In the genomic region with DNA sequence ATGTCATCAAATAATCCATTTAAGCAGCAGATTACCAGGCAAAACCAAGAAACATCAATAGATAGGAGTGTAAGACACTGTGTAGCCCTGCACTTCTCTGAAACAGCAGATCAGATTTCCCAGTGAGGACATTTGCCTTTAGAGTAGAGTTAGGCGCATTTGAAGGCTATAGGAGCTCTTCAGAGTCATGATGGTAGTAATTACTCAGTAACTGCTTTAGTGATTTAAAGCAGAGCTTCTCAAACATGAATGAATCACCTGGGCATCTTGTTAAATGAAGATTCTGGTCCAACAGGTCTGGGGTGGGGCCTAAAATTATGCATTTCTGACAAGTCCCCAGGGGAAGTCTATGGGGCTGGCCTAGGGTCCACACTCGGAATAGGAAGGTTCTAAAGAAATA, we compare ENCODE assay signal across 18 cellular contexts. TPM values are rescaled to one million over a fixed set of nuclear protein-coding genes. Genes with fewer than 3 reads are reported as not detected.
DNase-seq lines count a peak whose midpoint lies in the region; ATAC-seq and TF ChIP-seq lines count a peak whose summit lies in the region.
"Had no signal": no experiment of that assay in that cellular context is flagged by ENCODE, and none has a peak within 500 bp of the region (broad histone marks: within the 10 kb centered on the region; RNA-seq: fewer than 3 reads in every experiment).

No MANE protein-coding gene starts in this region.

- peak overlapping the region; percentile 50 for H3K27ac ChIP-seq in psoas muscle
- H3K27ac ChIP-seq: 22Rv1 had no signal

- DNase-seq in NCI-H1417 (lab: John Stamatoyannopoulos, UW) (peak in 2 of 3 experiments; percentile 3 to 41), NCI-H1417 treated with DMSO at 0.1 percent for 48 hours (lab: John Stamatoyannopoulos, UW) (no peak), NCI-H69 (lab: John Stamatoyannopoulos, UW) (peak; percentile 38), psoas muscle (no peak), HuH-7 (ENCODE audit: low spot score) (no peak)
- DNase-seq: CD8-positive, alpha-beta T cell; DND-41; GF-D8; HFFc6; Karpas-422; NCI-H2081; NCI-H446; NK-92 treated with Interleukin-12 subunit alpha and Interleukin-12 subunit beta, amount 100 ng/mL, for 24 hours; OCI-M1 had no signal

- no peaks in the 10 kb centered on the region for H3K36me3 ChIP-seq in psoas muscle (ENCODE audit: insufficient read depth in 1 of 2, low read depth in 1 of 2)

- H3K9me3 ChIP-seq in psoas muscle, result no peaks in the 10 kb centered on the region

- intact Hi-C loops in psoas muscle (cut with DNase I), result no loop called here

- peaks cover 10% of the 10 kb centered on the region for H3K4me1 ChIP-seq in psoas muscle

- WGBS in psoas muscle, 3 donors, result 56 to 74% (median 56%) methylated on average over 2 of the region's 2 CpGs

- ATAC-seq in esophagus mucosa (peak; percentile 91), psoas muscle (peak in 2 of 4 donors; percentile 55 to 67), GM18867 (IDR thresholded peaks at IDR 0.05; ENCODE audit: unreplicated experiment) (no peak), HG03196 (IDR thresholded peaks at IDR 0.05; ENCODE audit: unreplicated experiment) (no peak)
- ATAC-seq: CD8-positive, alpha-beta T cell had no signal

- TF ChIP-seq CTCF in psoas muscle (IDR thresholded peaks at IDR 0.05), result no peak

- H3K4me3 ChIP-seq in psoas muscle, result no peak overlapping the region

- no peaks in the 10 kb centered on the region for H3K27me3 ChIP-seq in psoas muscle (ENCODE audit: insufficient read depth in 3 of 3, low read length in 2 of 3)

RNA-seq across cellular contexts. Expression of gene THRB, which starts 36.9 kb away (rescaled TPM):
- 4.7 TPM for total RNA-seq in esophagus mucosa
- 10 to 100 TPM; 29.1 to 38.6 (median 33.1) TPM for total RNA-seq in psoas muscle
- polyA plus RNA-seq in psoas muscle, result 10 to 100 TPM; 11.5 to 33.3 (median 16.2) TPM
- total RNA-seq: CD8-positive, alpha-beta T cell; HFFc6 had no signal

Comparison
In these comparisons a context has a peak if more than half of its experiments do, and no peak if none do; other contexts are left out.
1. DNase-seq: peak in NCI-H1417 (2 of 3) and NCI-H69 (single experiment); none in NCI-H1417 treated with DMSO at 0.1 percent for 48 hours (single experiment), psoas muscle (0 of 2) and HuH-7 (single experiment).